In the genomic region with DNA sequence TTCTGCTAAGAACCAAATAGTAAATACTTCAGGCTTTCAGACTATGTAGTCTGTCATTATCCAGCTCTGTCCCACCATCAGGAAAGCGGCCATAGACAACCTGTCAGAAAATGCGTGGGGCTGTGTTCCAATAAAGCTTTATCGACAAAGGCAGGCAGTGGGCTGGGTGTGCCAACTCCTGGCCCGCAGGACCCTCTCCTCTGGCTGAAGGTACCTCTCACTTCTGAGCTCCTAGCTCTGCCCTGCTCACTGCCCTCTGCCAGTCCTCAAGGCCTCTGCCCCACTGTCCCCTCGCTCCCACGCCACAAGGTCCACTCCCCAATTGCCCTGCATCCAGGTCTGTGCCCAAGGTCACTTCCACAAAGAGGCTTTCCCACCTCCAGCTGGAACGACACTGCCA, we compare ENCODE assay signal across 16 cellular contexts. TPM values are rescaled to one million over a fixed set of nuclear protein-coding genes. Genes with fewer than 3 reads are reported as not detected.
DNase-seq lines count a peak whose midpoint lies in the region; ATAC-seq and TF ChIP-seq lines count a peak whose summit lies in the region.
"Had no signal": no experiment of that assay in that cellular context is flagged by ENCODE, and none has a peak within 500 bp of the region (broad histone marks: within the 10 kb centered on the region; RNA-seq: fewer than 3 reads in every experiment).

No MANE protein-coding gene starts in this region.

- H3K27me3 ChIP-seq in BLaER1 (no peaks in the 10 kb centered on the region), IMR-90 (ENCODE audit: control insufficient read depth, insufficient read depth, low read length) (no peaks in the 10 kb centered on the region; the same call in 1 of the 2 replicates), suprapubic skin (no peaks in the 10 kb centered on the region), prostate gland (replicated peaks; ENCODE audit: insufficient read depth) (no peaks in the 10 kb centered on the region)
- H3K27me3 ChIP-seq: BE2C had no signal

- no peak overlapping the region for H4K8ac ChIP-seq in IMR-90 (ENCODE audit: low read depth in 2 of 2, low read length in 2 of 2)

- peak overlapping the region; percentile 38 for H2BK120ac ChIP-seq in IMR-90 (ENCODE audit: low read depth, low read length)

- H4K5ac ChIP-seq in IMR-90 (ENCODE audit: low read depth, low read length) = no peak overlapping the region

- H3K9me3 ChIP-seq in BLaER1 = peaks cover 7% of the 10 kb centered on the region; the same call in 1 of the 2 replicates
- no peaks in the 10 kb centered on the region for H3K9me3 ChIP-seq in IMR-90 (ENCODE audit: control insufficient read depth, insufficient read depth, low read length)
- H3K9me3 ChIP-seq in suprapubic skin = no peaks in the 10 kb centered on the region
- no peaks in the 10 kb centered on the region for H3K9me3 ChIP-seq in prostate gland
- H3K9me3 ChIP-seq: A549, BE2C had no signal

- H3K18ac ChIP-seq in IMR-90 (ENCODE audit: low read depth, low read length) = no peak overlapping the region

- H3K4me3 Mint-ChIP-seq in neural crest cell = no peak overlapping the region
- no peak overlapping the region for H3K4me3 Mint-ChIP-seq in activated CD4-positive, alpha-beta memory T cell treated with anti-CD3 and anti-CD28 coated beads, Interleukin-2, amount 10 ng/mL, durations not matched to agents 7 days and 5 days
- H3K4me3 Mint-ChIP-seq: CD14-positive monocyte; CD8-positive, alpha-beta T cell; H9 had no signal

- DNase-seq in IMR-90 = no peak
- no peak for DNase-seq in neural crest cell (ENCODE audit: low read depth, low spot score)
- DNase-seq in suprapubic skin (ENCODE audit: low spot score in 2 of 2) = peak; percentile 50 to 69
- DNase-seq in prostate gland (ENCODE audit: low spot score) = no peak
- DNase-seq in activated CD4-positive, alpha-beta memory T cell treated with anti-CD3 and anti-CD28 coated beads, Interleukin-2, amount 10 ng/mL, durations not matched to agents 7 days and 5 days = no peak
- DNase-seq: BE2C; CD8-positive, alpha-beta T cell; COR-L47; DMS153; DMS79 treated with DMSO at 0.1 percent for 48 hours; EL; GOT3; H9 had no signal

- H2AK9ac ChIP-seq in IMR-90 (replicated peaks; ENCODE audit: low read depth, low read length, poor library complexity) = no peak overlapping the region

- peaks cover 25% of the 10 kb centered on the region for H3K4me1 Mint-ChIP-seq in neural crest cell
- H3K4me1 Mint-ChIP-seq in activated CD4-positive, alpha-beta memory T cell treated with anti-CD3 and anti-CD28 coated beads, Interleukin-2, amount 10 ng/mL, durations not matched to agents 7 days and 5 days = peaks cover 22% of the 10 kb centered on the region

- no peak overlapping the region for H2AFZ ChIP-seq in IMR-90 (replicated peaks; ENCODE audit: low read length, poor library complexity)

- H3K56ac ChIP-seq in IMR-90 (ENCODE audit: extremely low read depth, insufficient read depth, low read length) = no peak overlapping the region

- no peak overlapping the region for H3K14ac ChIP-seq in IMR-90 (replicated peaks; ENCODE audit: low read depth, low read length)

- peaks cover 2% of the 10 kb centered on the region for H3K9me3 Mint-ChIP-seq in neural crest cell
- no peaks in the 10 kb centered on the region for H3K9me3 Mint-ChIP-seq in activated CD4-positive, alpha-beta memory T cell treated with anti-CD3 and anti-CD28 coated beads, Interleukin-2, amount 10 ng/mL, durations not matched to agents 7 days and 5 days
- H3K9me3 Mint-ChIP-seq: CD8-positive, alpha-beta T cell had no signal

- H3K9me1 ChIP-seq in IMR-90 (ENCODE audit: insufficient read depth, low read length) = peaks cover 20% of the 10 kb centered on the region

- H3K4ac ChIP-seq in IMR-90 (ENCODE audit: low read depth, low read length) = peak overlapping the region; percentile 24; the same call in 1 of the 2 replicates

- no peak for ATAC-seq in IMR-90 (ENCODE audit: low read depth)
- ATAC-seq: CD8-positive, alpha-beta T cell had no signal

- WGBS in IMR-90 (ENCODE audit: extremely low coverage in 2 of 2, insufficient read length in 1 of 2), 2 experiments = 98% methylated on average over 6 of the region's 7 CpGs; no CpG with 5 or more reads in 1 of the 2 experiments
- 100% methylated on average over 7 of the region's 7 CpGs for WGBS in suprapubic skin
- WGBS in prostate gland = 98% methylated on average over 7 of the region's 7 CpGs

- TF ChIP-seq EP300 in suprapubic skin (IDR thresholded peaks at IDR 0.05) = no peak

- H3K27ac ChIP-seq in BLaER1 (0 out of 2 replicates have a peak overlapping the region, but pooled peaks have one; percentile 34), IMR-90 (ENCODE audit: insufficient read depth, low read length) (no peak overlapping the region), suprapubic skin (no peak overlapping the region), prostate gland (no peak overlapping the region)

- intact Hi-C loops in IMR-90 (cut with micrococcal nuclease) (loop anchor here (5.0 kb wide), 2 partner anchors 47 to 302 kb away; no protein-coding TSS in a partner anchor), prostate gland (cut with DNase I) (no loop called here)

- POLR2A ChIA-PET in IMR-90 (lab: Charles Lee; ENCODE audit: unreplicated experiment) = no interaction called here
- POLR2A ChIA-PET in activated CD4-positive, alpha-beta memory T cell treated with anti-CD3 and anti-CD28 coated beads, Interleukin-2, amount 10 ng/mL, durations not matched to agents 7 days and 5 days (lab: Charles Lee) = no interaction called here

- H2AK5ac ChIP-seq in IMR-90 (ENCODE audit: low read depth, low read length) = peak overlapping the region; percentile 75

- no peak overlapping the region for H3K4me2 ChIP-seq in BLaER1
- no peak overlapping the region for H3K4me2 ChIP-seq in IMR-90 (ENCODE audit: low read depth, low read length)
- H3K4me2 ChIP-seq: A549 had no signal

- dilution Hi-C loops in IMR-90 (cut with HindIII; ENCODE audit: low sequenced_read_pairs, unreplicated experiment) = no loop called here

- in situ Hi-C loops in IMR-90 (cut with MboI; ENCODE audit: low sequenced_read_pairs) = loop anchor here (5.0 kb wide), 1 partner anchor 182 kb away; no protein-coding TSS in a partner anchor

- H2BK15ac ChIP-seq in IMR-90 (ENCODE audit: low read depth, low read length) = 0 out of 3 replicates have a peak overlapping the region, but pooled peaks have one; percentile 24

- H2BK20ac ChIP-seq in IMR-90 (ENCODE audit: low read depth, low read length) = peak overlapping the region; percentile 46; the same call in 1 of the 2 replicates

- CTCF ChIA-PET in IMR-90 (lab: Yijun Ruan, JAX) = no interaction called here
- CTCF ChIA-PET in activated CD4-positive, alpha-beta memory T cell treated with anti-CD3 and anti-CD28 coated beads, Interleukin-2, amount 10 ng/mL, durations not matched to agents 7 days and 5 days (lab: Charles Lee) = interaction anchor here (1.2 kb wide), 1 partner anchor 183 kb away, joined by 3 read pairs; no protein-coding TSS in a partner anchor

- no peak overlapping the region for H2BK5ac ChIP-seq in IMR-90 (ENCODE audit: low read depth, low read length, poor library complexity, severe bottlenecking)

- H3K4me3 ChIP-seq in BLaER1 (no peak overlapping the region), IMR-90 (ENCODE audit: insufficient read depth, low read depth, low read length) (no peak overlapping the region), suprapubic skin (no peak overlapping the region), prostate gland (no peak overlapping the region)
- H3K4me3 ChIP-seq: A549 had no signal

- H3K9ac ChIP-seq in BLaER1 (no peak overlapping the region), IMR-90 (ENCODE audit: low read depth, low read length) (no peak overlapping the region)

- H4K20me1 ChIP-seq in BLaER1 (no peaks in the 10 kb centered on the region), IMR-90 (ENCODE audit: insufficient read depth, low read length) (no peaks in the 10 kb centered on the region)

- peak overlapping the region; percentile 27 for H3K27ac Mint-ChIP-seq in neural crest cell (ENCODE audit: unreplicated experiment)
- no peak overlapping the region for H3K27ac Mint-ChIP-seq in activated CD4-positive, alpha-beta memory T cell treated with anti-CD3 and anti-CD28 coated beads, Interleukin-2, amount 10 ng/mL, durations not matched to agents 7 days and 5 days
- H3K27ac Mint-ChIP-seq: CD14-positive monocyte; CD8-positive, alpha-beta T cell had no signal

- peaks cover 11% of the 10 kb centered on the region for H3K36me3 Mint-ChIP-seq in neural crest cell (ENCODE audit: low read depth)
- H3K36me3 Mint-ChIP-seq in activated CD4-positive, alpha-beta memory T cell treated with anti-CD3 and anti-CD28 coated beads, Interleukin-2, amount 10 ng/mL, durations not matched to agents 7 days and 5 days (ENCODE audit: low read depth) = no peaks in the 10 kb centered on the region
- H3K36me3 Mint-ChIP-seq: CD14-positive monocyte; CD8-positive, alpha-beta T cell had no signal

- TF ChIP-seq POLR2A in IMR-90 (IDR thresholded peaks at IDR 0.05; ENCODE audit: low read depth, low read length) = no peak
- TF ChIP-seq POLR2A in suprapubic skin (IDR thresholded peaks at IDR 0.05) = no peak
- TF ChIP-seq POLR2A in prostate gland (IDR thresholded peaks at IDR 0.05) = no peak

- H3K27me3 Mint-ChIP-seq in neural crest cell (ENCODE audit: low read depth) = no peaks in the 10 kb centered on the region
- H3K27me3 Mint-ChIP-seq in activated CD4-positive, alpha-beta memory T cell treated with anti-CD3 and anti-CD28 coated beads, Interleukin-2, amount 10 ng/mL, durations not matched to agents 7 days and 5 days = peaks cover 6% of the 10 kb centered on the region

- H3K36me3 ChIP-seq in BLaER1 = no peaks in the 10 kb centered on the region
- no peaks in the 10 kb centered on the region for H3K36me3 ChIP-seq in IMR-90 (ENCODE audit: control insufficient read depth, insufficient read depth, low read length)
- H3K36me3 ChIP-seq in suprapubic skin = no peaks in the 10 kb centered on the region
- H3K36me3 ChIP-seq in prostate gland = no peaks in the 10 kb centered on the region
- H3K36me3 ChIP-seq: BE2C had no signal

- BruUV-seq in IMR-90 (replicated peaks; lab: Mats Ljungman, UMichigan) = no TSS peak

- TF ChIP-seq RAD21 in IMR-90 (IDR thresholded peaks at IDR 0.05; ENCODE audit: low read length) = no peak

- H3K4me1 ChIP-seq in BLaER1 = peaks cover 53% of the 10 kb centered on the region
- peaks cover 31% of the 10 kb centered on the region for H3K4me1 ChIP-seq in IMR-90 (ENCODE audit: control insufficient read depth, insufficient read depth, low read length)
- H3K4me1 ChIP-seq in suprapubic skin = peaks cover 23% of the 10 kb centered on the region
- no peaks in the 10 kb centered on the region for H3K4me1 ChIP-seq in prostate gland (replicated peaks)

- H3K23ac ChIP-seq in IMR-90 (ENCODE audit: low read depth, low read length) = no peak overlapping the region

- no peak for TF ChIP-seq CTCF in IMR-90 (conservative IDR thresholded peaks at IDR 0.05; ENCODE audit: low read depth, low read length)
- TF ChIP-seq CTCF in neural crest cell (conservative IDR thresholded peaks at IDR 0.05) = no peak
- TF ChIP-seq CTCF in suprapubic skin (IDR thresholded peaks at IDR 0.05) = no peak
- no peak for TF ChIP-seq CTCF in prostate gland (IDR thresholded peaks at IDR 0.05)

- peak overlapping the region; percentile 18 for H4K91ac ChIP-seq in IMR-90 (ENCODE audit: insufficient read depth, low read depth, low read length)

- no peaks in the 10 kb centered on the region for H3K79me1 ChIP-seq in IMR-90 (ENCODE audit: low read depth in 1 of 2, low read length in 2 of 2)

RNA-seq across cellular contexts. Expression of a gene that starts 20.0 kb away (rescaled TPM):
- under 0.01 TPM in 1 of 2 replicates, not detected in the other for total RNA-seq in IMR-90 (2012; rRNA removed)
- 0.10 TPM in 2 replicates for polyA plus RNA-seq in IMR-90 (2012; rRNA removed)
- polyA plus RNA-seq in IMR-90 (2012; cell fraction: cytosol; rRNA removed) = not detected in 2 replicates
- 0.32 and 0.66 TPM in 2 replicates for polyA plus RNA-seq in IMR-90 (2012; cell fraction: nucleus; rRNA removed; ENCODE audit: low replicate concordance)
- 14.1 and 18.0 TPM in 2 replicates for total RNA-seq in neural crest cell
- total RNA-seq in suprapubic skin = under 1 TPM in 1 of 4 donors, not detected in 3; 0.62 TPM
- total RNA-seq in prostate gland = 1 to 10 TPM in 1 of 2 donors, under 1 TPM in 1; 0.27 to 2.6 TPM
- not detected for total RNA-seq in activated CD4-positive, alpha-beta memory T cell treated with anti-CD3 and anti-CD28 coated beads, Interleukin-2, amount 10 ng/mL, durations not matched to agents 7 days and 5 days
- total RNA-seq: CD8-positive, alpha-beta T cell had no signal
- polyA plus RNA-seq: CD14-positive monocyte had no signal

Comparison
In these comparisons a context has a peak if more than half of its experiments do, and no peak if none do; other contexts are left out.
1. DNase-seq: peak in suprapubic skin (2 of 2); none in IMR-90 (single experiment), neural crest cell (single experiment), prostate gland (single experiment) and activated CD4-positive, alpha-beta memory T cell treated with anti-CD3 and anti-CD28 coated beads, Interleukin-2, amount 10 ng/mL, durations not matched to agents 7 days and 5 days (single experiment).